Comparison of ENCODE assay signal across 8 cellular contexts in the genomic region with DNA sequence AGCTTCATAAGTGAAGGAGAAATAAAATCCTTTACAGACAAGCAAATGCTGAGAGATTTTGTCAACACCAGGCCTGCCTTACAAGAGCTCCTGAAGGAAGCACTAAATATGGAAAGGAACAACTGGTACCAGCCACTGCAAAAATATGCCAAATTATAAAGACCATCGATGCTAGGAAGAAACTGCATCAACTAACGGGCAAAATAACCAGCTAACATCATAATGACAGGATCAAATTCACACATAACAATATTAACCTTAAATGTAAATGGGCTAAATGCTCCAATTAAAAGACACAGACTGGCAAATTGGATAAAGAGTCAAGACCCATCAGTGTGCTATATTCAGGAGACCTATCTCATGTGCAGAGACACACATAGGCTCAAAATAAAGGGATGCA. TPM values are rescaled to one million over a fixed set of nuclear protein-coding genes. Genes with fewer than 3 reads are reported as not detected.
"Had no signal": no experiment of that assay in that cellular context is flagged by ENCODE, and none has a peak within 500 bp of the region (broad histone marks: within the 10 kb centered on the region; RNA-seq: fewer than 3 reads in every experiment).

No MANE protein-coding gene starts in this region.

RNA-seq across cellular contexts. Expression of a gene that starts 21.3 kb away (rescaled TPM):
- total RNA-seq: activated naive CD4-positive, alpha-beta T cell treated with anti-CD3 and anti-CD28 coated beads for 36 hours; activated naive CD4-positive, alpha-beta T cell treated with anti-CD3 and anti-CD28 coated beads, Interleukin-2, amount 50 U/mL, for 72 hours; activated naive CD8-positive, alpha-beta T cell treated with anti-CD3 and anti-CD28 coated beads, Interleukin-2, amount 10 ng/mL, durations not matched to agents 7 days and 5 days; activated T-cell treated with anti-CD3 and anti-CD28 coated beads, Interleukin-2, amount 50 U/mL, for 4 hours; activated T-cell treated with anti-CD3 and anti-CD28 coated beads, Interleukin-2, amount 50 U/mL, for 72 hours; activated T-helper 1 cell treated with anti-CD3 and anti-CD28 coated beads, Interleukin-12 subunit alpha, Interleukin-12 subunit beta, Interleukin-2, Interleukin-4 antibody, amounts not matched to agents 30 ng/mL and 10 ng/mL and 1 ng/mL, durations not matched to agents 14 hours and 24 hours and 36 hours; activated T-helper 2 cell treated with anti-CD3 and anti-CD28 coated beads, Interferon-gamma antibody, Interleukin-2, Interleukin-4, amounts not matched to agents 10 μg/mL and 5 μg/mL and 100 μg/mL, durations not matched to agents 14 hours and 24 hours and 36 hours; bronchial epithelial cell had no signal
